8 cellular contexts compared by ENCODE assay signal in genomic region chr11:35030716-35031213, GRCh38.
A peak's percentile ranks its signal among the peaks of the same experiment; 100 is the strongest.
DNase-seq lines count a peak whose midpoint lies in the region; ATAC-seq lines count a peak whose summit lies in the region.

No MANE protein-coding gene starts in this region.

- ATAC-seq in HG02870 (IDR thresholded peaks at IDR 0.05; ENCODE audit: unreplicated experiment): no peak

- H3K27me3 ChIP-seq in esophagus (ENCODE audit: control insufficient read depth in 1 of 2, insufficient read depth in 2 of 2, low read length in 2 of 2): no peaks in the 10 kb centered on the region

- peak overlapping the region; percentile 3 to 68 for H3K27ac ChIP-seq in esophagus (ENCODE audit: low read depth in 2 of 2, low read length in 1 of 2)

- H3K36me3 ChIP-seq in esophagus (ENCODE audit: control insufficient read depth in 2 of 2, insufficient read depth in 2 of 2, low read length in 1 of 2): no peaks in the 10 kb centered on the region

- 25 to 38% methylated on average over 11 of the region's 11 CpGs for WGBS in esophagus, 2 donors

- no peaks in the 10 kb centered on the region for H3K9me3 ChIP-seq in esophagus (ENCODE audit: control insufficient read depth in 2 of 2, insufficient read depth in 1 of 2, low read depth in 1 of 2, low read length in 1 of 2)

- peak; percentile 48 for DNase-seq in stimulated activated CD4-positive, alpha-beta T cell treated with anti-CD3 and anti-CD28 coated beads, Interleukin-15, amount 100 ng/mL, for 24 hours
- no peak for DNase-seq in stimulated activated CD4-positive, alpha-beta T cell treated with anti-CD3 and anti-CD28 coated beads, Interleukin-2, amount 100 ng/mL, for 48 hours
- DNase-seq in T-helper 9 cell (peak; percentile 33), pulmonary artery endothelial cell (ENCODE audit: low read depth, low spot score) (peak; percentile 54), NCI-H526 treated with DMSO at 0.1 percent for 48 hours (lab: John Stamatoyannopoulos, UW) (no peak), NCI-H1092 (lab: John Stamatoyannopoulos, UW) (no peak)

- no peak overlapping the region for H3K4me3 ChIP-seq in esophagus (ENCODE audit: low read depth in 1 of 2, low read length in 2 of 2)

- H3K4me1 ChIP-seq in esophagus (ENCODE audit: control insufficient read depth in 2 of 2, insufficient read depth in 2 of 2, low read length in 1 of 2): peaks cover 3% of the 10 kb centered on the region in 2 donors

Comparison
In these comparisons a context has a peak if more than half of its experiments do, and no peak if none do; other contexts are left out.
1. DNase-seq: peak in stimulated activated CD4-positive, alpha-beta T cell treated with anti-CD3 and anti-CD28 coated beads, Interleukin-15, amount 100 ng/mL, for 24 hours (single experiment), T-helper 9 cell (single experiment) and pulmonary artery endothelial cell (single experiment); none in stimulated activated CD4-positive, alpha-beta T cell treated with anti-CD3 and anti-CD28 coated beads, Interleukin-2, amount 100 ng/mL, for 48 hours (0 of 2), NCI-H526 treated with DMSO at 0.1 percent for 48 hours (single experiment) and NCI-H1092 (single experiment).